9 cellular contexts compared by ENCODE assay signal in the genomic region with DNA sequence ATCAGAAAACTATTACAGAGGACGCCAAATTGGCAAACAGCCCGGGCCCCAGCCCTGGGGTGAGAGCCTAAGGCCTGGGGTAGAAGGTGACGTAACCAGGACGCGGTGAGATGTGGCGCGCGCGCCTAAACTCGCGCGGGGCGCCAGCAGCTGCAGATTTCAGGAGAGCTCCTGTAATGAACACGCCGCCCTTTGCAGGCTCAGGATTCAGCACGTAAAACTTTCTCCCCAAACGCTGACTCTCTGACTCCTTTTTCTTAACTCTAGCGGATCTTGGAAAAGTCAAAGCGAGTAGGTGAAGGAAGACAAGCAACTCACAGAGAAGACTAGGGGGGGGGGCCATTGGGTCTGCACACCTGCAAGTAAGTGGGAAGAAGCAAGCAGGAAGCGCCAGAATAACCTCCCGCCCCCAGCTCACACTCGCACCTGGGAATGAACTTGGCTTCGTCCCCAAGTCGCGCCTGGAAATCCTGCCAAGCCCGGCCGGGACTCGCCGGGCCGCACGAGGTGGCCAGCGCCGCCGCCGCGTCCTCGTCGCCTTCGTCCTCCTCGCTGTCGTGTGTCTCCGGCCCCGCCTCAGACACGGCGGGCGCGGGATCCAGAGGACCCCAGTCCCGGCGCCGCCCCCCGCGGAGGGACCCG. TPM values are rescaled to one million over a fixed set of nuclear protein-coding genes. Genes with fewer than 3 reads are reported as not detected.
DNase-seq lines count a peak whose midpoint lies in the region; ATAC-seq, FAIRE-seq and TF ChIP-seq lines count a peak whose summit lies in the region.
"Had no signal": no experiment of that assay in that cellular context is flagged by ENCODE, and none has a peak within 500 bp of the region (broad histone marks: within the 10 kb centered on the region; RNA-seq: fewer than 3 reads in every experiment).

No MANE protein-coding gene starts in this region.

- peaks cover 0 to 4% of the 10 kb centered on the region in 2 donors for H3K9me3 Mint-ChIP-seq in natural killer cell

- WGBS in mesodermal cell (ENCODE audit: insufficient coverage in 2 of 2), 2 experiments: 6 to 9% methylated on average over 36 to 46 of the region's 53 CpGs

- DNase-seq in AG04449 (ENCODE audit: low read depth, low spot score) (no peak), M059J (ENCODE audit: low read depth) (peak; percentile 63), bronchial epithelial cell (ENCODE audit: low read depth) (peak; percentile 54), middle frontal gyrus (ENCODE audit: extremely low spot score, low spot score) (no peak), activated T-cell treated with anti-CD3 and anti-CD28 coated beads for 4 hours (no peak), natural killer cell (no peak)

- CTCF ChIA-PET in AG04449 (lab: Yijun Ruan, JAX): interaction anchor here (0.8 kb wide), 1 partner anchor 30 kb away, joined by 3 read pairs; no protein-coding TSS in a partner anchor

- H3K27ac ChIP-seq in mesodermal cell (ENCODE audit: low read depth, low read length, severe bottlenecking): no peak overlapping the region

- no peaks in the 10 kb centered on the region for H3K36me3 ChIP-seq in bronchial epithelial cell (ENCODE audit: control insufficient read depth, insufficient read depth, low read length)
- H3K36me3 ChIP-seq in mesodermal cell (ENCODE audit: control insufficient read depth, insufficient read depth, low read length): no peaks in the 10 kb centered on the region

- no peak for ATAC-seq in GM18502 (IDR thresholded peaks at IDR 0.05; ENCODE audit: poor library complexity, unreplicated experiment)
- ATAC-seq in natural killer cell: no peak

- no peaks in the 10 kb centered on the region for H3K4me1 Mint-ChIP-seq in natural killer cell

- H3K9me3 ChIP-seq in mesodermal cell (ENCODE audit: control insufficient read depth, low read length): no peaks in the 10 kb centered on the region

- no peak overlapping the region for H3K27ac Mint-ChIP-seq in natural killer cell

- FAIRE-seq in bronchial epithelial cell (lab: Jason Lieb, UNC): no peak

- TF ChIP-seq CTCF in AG04449 (IDR thresholded peaks at IDR 0.05; ENCODE audit: insufficient read depth, low read length, missing control alignments) (no peak), bronchial epithelial cell (IDR thresholded peaks at IDR 0.05; ENCODE audit: insufficient read depth, low read length, severe bottlenecking) (no peak), natural killer cell (IDR thresholded peaks at IDR 0.05) (no peak)

- no peaks in the 10 kb centered on the region for H3K36me3 Mint-ChIP-seq in natural killer cell

- intact Hi-C loops in natural killer cell (cut with micrococcal nuclease): no loop called here

- H3K4me3 Mint-ChIP-seq in natural killer cell: no peak overlapping the region

- peak overlapping the region; percentile 49 for H3K4me3 ChIP-seq in AG04449 (ENCODE audit: low read depth, low read length)
- H3K4me3 ChIP-seq in bronchial epithelial cell (ENCODE audit: low read depth, low read length): peak overlapping the region; percentile 75
- peak overlapping the region; percentile 39 for H3K4me3 ChIP-seq in mesodermal cell (ENCODE audit: extremely low read depth, insufficient read depth, low read length, poor library complexity, severe bottlenecking)

- peaks cover 17 to 36% of the 10 kb centered on the region in 2 donors for H3K27me3 Mint-ChIP-seq in natural killer cell (ENCODE audit: low read depth in 2 of 2)

- H3K27me3 ChIP-seq in bronchial epithelial cell (ENCODE audit: control insufficient read depth, insufficient read depth, low read length): no peaks in the 10 kb centered on the region

- H3K4me1 ChIP-seq in mesodermal cell (ENCODE audit: control insufficient read depth, insufficient read depth, low read length, poor library complexity, severe bottlenecking): peaks cover 7% of the 10 kb centered on the region

- POLR2A ChIA-PET in AG04449 (lab: Yijun Ruan, JAX): no interaction called here

RNA-seq across cellular contexts. Expression of gene RASEF, which starts 0.8 kb away (rescaled TPM):
- total RNA-seq in M059J (2014; rRNA removed; shearing (Covaris generic)): 2.5 TPM in 2 replicates
- total RNA-seq in bronchial epithelial cell (9.2 and 14.2 TPM in 2 replicates), natural killer cell (not detected)
- polyA plus RNA-seq in mesodermal cell (2013, experiment 1 of 2): not detected
- 0.15 TPM for polyA plus RNA-seq in mesodermal cell (2013, experiment 2 of 2)
- total RNA-seq: T-helper 2 cell treated with Interferon-gamma antibody and Interleukin-4, amounts not matched to agents 100 ng/mL and 5 ng/mL, for 36 hours had no signal

Comparison
In these comparisons a context has a peak if more than half of its experiments do, and no peak if none do; other contexts are left out.
1. DNase-seq: peak in M059J (single experiment) and bronchial epithelial cell (single experiment); none in AG04449 (single experiment), middle frontal gyrus (single experiment), activated T-cell treated with anti-CD3 and anti-CD28 coated beads for 4 hours (single experiment) and natural killer cell (single experiment).
2. Peak in every context shown above with its lines, with median percentiles within 50 percentile points of each other: H3K4me3 ChIP-seq.